20 cellular contexts compared by ENCODE assay signal in genomic region chr3:133023301-133023830, GRCh38. TPM values are rescaled to one million over a fixed set of nuclear protein-coding genes. Genes with fewer than 3 reads are reported as not detected.
"Had no signal": no experiment of that assay in that cellular context is flagged by ENCODE, and none has a peak within 500 bp of the region (broad histone marks: within the 10 kb centered on the region; RNA-seq: fewer than 3 reads in every experiment).

No MANE protein-coding gene starts in this region.

- H2AFZ ChIP-seq: hepatocyte had no signal

- DNase-seq: esophagus squamous epithelium; foreskin fibroblast; head of caudate nucleus; kidney; left cardiac atrium; left ventricle myocardium superior; mesenchymal stem cell; midbrain; naive thymus-derived CD4-positive, alpha-beta T cell; psoas muscle; stimulated activated CD4-positive, alpha-beta T cell treated with anti-CD3 and anti-CD28 coated beads, Interleukin-2, amount 100 ng/mL, for 24 hours; stimulated activated CD4-positive, alpha-beta T cell treated with anti-CD3 and anti-CD28 coated beads, Interleukin-4, amount 100 ng/mL, for 4 hours; stimulated activated naive CD4-positive, alpha-beta T cell treated with Interleukin-2 at 50 U/mL for 16 hours; testis; transverse colon had no signal

- H3K4me2 ChIP-seq: hepatocyte had no signal

- H3K4me1 ChIP-seq: esophagus squamous epithelium, psoas muscle, testis, transverse colon had no signal

- H3K27me3 ChIP-seq: hepatocyte, testis, transverse colon had no signal

- H3K36me3 ChIP-seq: esophagus squamous epithelium, neutrophil, transverse colon had no signal

- H3K4me3 ChIP-seq: esophagus squamous epithelium, hepatocyte, lung, psoas muscle, skin epidermis, testis, transverse colon had no signal

- FAIRE-seq: kidney had no signal

- H3K79me2 ChIP-seq: hepatocyte had no signal

- H3K9me3 ChIP-seq: esophagus squamous epithelium, neutrophil, psoas muscle, testis, transverse colon had no signal

- H3K27ac ChIP-seq: esophagus squamous epithelium, hepatocyte, neutrophil, psoas muscle, skin epidermis, testis, transverse colon had no signal

- ATAC-seq: left cardiac atrium; left ventricle myocardium superior; naive thymus-derived CD4-positive, alpha-beta T cell; psoas muscle; sciatic nerve had no signal

RNA-seq across cellular contexts. Expression of gene TMEM108, which starts 14.8 kb away (rescaled TPM):
- total RNA-seq: naive thymus-derived CD4-positive, alpha-beta T cell had no signal
- polyA plus RNA-seq: naive thymus-derived CD4-positive, alpha-beta T cell had no signal
